Comparison of ENCODE assay signal across 8 cellular contexts in genomic region chr17:80990921-80991644, GRCh38. TPM values are rescaled to one million over a fixed set of nuclear protein-coding genes. Genes with fewer than 3 reads are reported as not detected.
DNase-seq lines count a peak whose midpoint lies in the region; ATAC-seq and TF ChIP-seq lines count a peak whose summit lies in the region.

No MANE protein-coding gene starts in this region.

- H3K36me3 ChIP-seq in left ventricle myocardium inferior (peaks cover 13% of the 10 kb centered on the region), ascending aorta (peaks cover 10 to 13% of the 10 kb centered on the region in 2 donors), lower lobe of right lung (peaks cover 13% of the 10 kb centered on the region), vagina (peaks cover 0 to 12% of the 10 kb centered on the region in 2 donors)

- intact Hi-C loops in left ventricle myocardium inferior (cut with micrococcal nuclease) (no loop called here), Right ventricle myocardium inferior (cut with DNase I) (no loop called here), ascending aorta (cut with DNase I) (loop anchor here (1.0 to 5.0 kb wide), 2 partner anchors 46 to 574 kb away; partner anchors contain the start of gene ENDOV), lower lobe of right lung (cut with DNase I) (no loop called here), vagina (cut with DNase I) (loop anchor here (2.0 kb wide), 1 partner anchor 110 kb away; no protein-coding TSS in a partner anchor)

- TF ChIP-seq CTCF in left ventricle myocardium inferior (IDR thresholded peaks at IDR 0.05; ENCODE audit: borderline replicate concordance) (no peak), ascending aorta (IDR thresholded peaks at IDR 0.05) (no peak), lower lobe of right lung (IDR thresholded peaks at IDR 0.05) (no peak), vagina (IDR thresholded peaks at IDR 0.05) (no peak)

- peak overlapping the region; percentile 76 for H3K27ac ChIP-seq in left ventricle myocardium inferior (replicated peaks)
- no peak overlapping the region for H3K27ac ChIP-seq in ascending aorta
- peak overlapping the region; percentile 79 for H3K27ac ChIP-seq in lower lobe of right lung
- H3K27ac ChIP-seq in vagina: peak overlapping the region; percentile 81

- no peak for TF ChIP-seq POLR2A in vagina (IDR thresholded peaks at IDR 0.05)

- ATAC-seq in Right ventricle myocardium inferior (no peak), lower lobe of right lung (no peak), HG03097 (IDR thresholded peaks at IDR 0.05; ENCODE audit: low FRiP score, unreplicated experiment) (no peak), HG03460 (IDR thresholded peaks at IDR 0.05; ENCODE audit: unreplicated experiment) (no peak)

- peaks cover 8% of the 10 kb centered on the region for H3K27me3 ChIP-seq in left ventricle myocardium inferior (ENCODE audit: low read depth)
- no peaks in the 10 kb centered on the region for H3K27me3 ChIP-seq in ascending aorta
- H3K27me3 ChIP-seq in lower lobe of right lung (ENCODE audit: low read depth): no peaks in the 10 kb centered on the region
- no peaks in the 10 kb centered on the region for H3K27me3 ChIP-seq in vagina

- no peaks in the 10 kb centered on the region for H3K9me3 ChIP-seq in left ventricle myocardium inferior (replicated peaks)
- no peaks in the 10 kb centered on the region for H3K9me3 ChIP-seq in ascending aorta
- H3K9me3 ChIP-seq in lower lobe of right lung: no peaks in the 10 kb centered on the region
- H3K9me3 ChIP-seq in vagina: no peaks in the 10 kb centered on the region

- H3K4me3 ChIP-seq in left ventricle myocardium inferior (peak overlapping the region; percentile 85), ascending aorta (peak overlapping the region; percentile 90 to 99), lower lobe of right lung (peak overlapping the region; percentile 87), vagina (peak overlapping the region; percentile 86 to 88)

- H3K4me1 ChIP-seq in left ventricle myocardium inferior: peaks cover 48% of the 10 kb centered on the region
- peaks cover 10 to 24% of the 10 kb centered on the region in 2 donors for H3K4me1 ChIP-seq in ascending aorta
- peaks cover 41% of the 10 kb centered on the region for H3K4me1 ChIP-seq in lower lobe of right lung
- peaks cover 30% of the 10 kb centered on the region for H3K4me1 ChIP-seq in vagina

- DNase-seq in left ventricle myocardium inferior (no peak), Right ventricle myocardium inferior (ENCODE audit: missing footprints) (no peak), ascending aorta (ENCODE audit: low spot score in 2 of 2) (no peak), lower lobe of right lung (peak; percentile 46), vagina (ENCODE audit: extremely low spot score in 2 of 2) (no peak), NCI-H524 treated with DMSO at 0.1 percent for 48 hours (lab: John Stamatoyannopoulos, UW) (no peak)

RNA-seq across cellular contexts. Expression of gene CHMP6, which starts 0.6 kb away (rescaled TPM):
- total RNA-seq in left ventricle myocardium inferior (15.9 TPM), Right ventricle myocardium inferior (19.0 TPM), ascending aorta (32.1 TPM), lower lobe of right lung (28.8 TPM), vagina (31.7 TPM)

RNA-seq across cellular contexts. Expression of gene BAIAP2, which starts 43.9 kb away (rescaled TPM):
- 27.9 TPM for total RNA-seq in left ventricle myocardium inferior
- 32.1 TPM for total RNA-seq in Right ventricle myocardium inferior
- 14.4 TPM for total RNA-seq in ascending aorta
- 119 TPM for total RNA-seq in lower lobe of right lung
- 113 TPM for total RNA-seq in vagina

Comparison
In these comparisons a context has a peak if more than half of its experiments do, and no peak if none do; other contexts are left out.
1. H3K27ac ChIP-seq: peak in left ventricle myocardium inferior (single experiment), lower lobe of right lung (single experiment) and vagina (single experiment); none in ascending aorta (0 of 2).
2. intact Hi-C loops: an anchor here in ascending aorta (1.0 to 5.0 kb wide) and vagina (2.0 kb wide); none called in left ventricle myocardium inferior, Right ventricle myocardium inferior and lower lobe of right lung.
3. Peak in every context shown above with its lines, with median percentiles within 50 percentile points of each other: H3K4me3 ChIP-seq.